In genomic region chr12:53077030-53077429, GRCh38 we compare ENCODE assay signal across 16 cellular contexts. TPM values are rescaled to one million over a fixed set of nuclear protein-coding genes. Genes with fewer than 3 reads are reported as not detected.
DNase-seq lines count a peak whose midpoint lies in the region; TF ChIP-seq lines count a peak whose summit lies in the region.
"Had no signal": no experiment of that assay in that cellular context is flagged by ENCODE, and none has a peak within 500 bp of the region (broad histone marks: within the 10 kb centered on the region; RNA-seq: fewer than 3 reads in every experiment).

No MANE protein-coding gene starts in this region.

- H3K4me1 Mint-ChIP-seq in activated CD4-positive, alpha-beta T cell treated with anti-CD3 and anti-CD28 coated beads, Interleukin-2, amount 10 ng/mL, durations not matched to agents 24 days and 14 days, result peaks cover 25% of the 10 kb centered on the region
- H3K4me1 Mint-ChIP-seq in endodermal cell (peaks cover 19% of the 10 kb centered on the region), nephron progenitor cell (peaks cover 49% of the 10 kb centered on the region)

- peaks cover 2% of the 10 kb centered on the region for H3K27me3 Mint-ChIP-seq in activated CD4-positive, alpha-beta T cell treated with anti-CD3 and anti-CD28 coated beads, Interleukin-2, amount 10 ng/mL, durations not matched to agents 24 days and 14 days
- peaks cover 24% of the 10 kb centered on the region for H3K27me3 Mint-ChIP-seq in endodermal cell (ENCODE audit: insufficient read depth)
- peaks cover 22% of the 10 kb centered on the region for H3K27me3 Mint-ChIP-seq in nephron progenitor cell (ENCODE audit: low read depth, poor library complexity)

- peak overlapping the region; percentile 67 for H3K4me3 Mint-ChIP-seq in activated CD4-positive, alpha-beta T cell treated with anti-CD3 and anti-CD28 coated beads, Interleukin-2, amount 10 ng/mL, durations not matched to agents 24 days and 14 days
- no peak overlapping the region for H3K4me3 Mint-ChIP-seq in endodermal cell
- H3K4me3 Mint-ChIP-seq in nephron progenitor cell, result no peak overlapping the region

- peak overlapping the region; percentile 32; the same call in 1 of the 2 replicates for H3K27ac ChIP-seq in RWPE1
- no peak overlapping the region for H3K27ac ChIP-seq in endodermal cell (ENCODE audit: low read depth, low read length)
- H3K27ac ChIP-seq in A673 (ENCODE audit: low read depth, low read length, poor library complexity, severe bottlenecking), result no peak overlapping the region
- H3K27ac ChIP-seq: A549, KMS-11, VCaP had no signal

- H3K4me3 ChIP-seq in endodermal cell (ENCODE audit: low read length) (no peak overlapping the region), skeletal muscle satellite cell (ENCODE audit: low read length) (no peak overlapping the region), A673 (ENCODE audit: low read depth, low read length, poor library complexity, severe bottlenecking) (no peak overlapping the region)
- H3K4me3 ChIP-seq: A549 had no signal

- POLR2A ChIA-PET in RWPE1 (lab: Yijun Ruan, JAX; ENCODE audit: low non-redundant PET) (no interaction called here), A673 (lab: Charles Lee; ENCODE audit: low non-redundant PET) (no interaction called here)

- H3K27me3 ChIP-seq in endodermal cell (ENCODE audit: control insufficient read depth, insufficient read depth, low read length, poor library complexity, severe bottlenecking), result peaks cover 15% of the 10 kb centered on the region
- H3K27me3 ChIP-seq in skeletal muscle satellite cell (ENCODE audit: control insufficient read depth, insufficient read depth, low read length), result no peaks in the 10 kb centered on the region
- no peaks in the 10 kb centered on the region for H3K27me3 ChIP-seq in A673 (replicated peaks; ENCODE audit: insufficient read depth, low read depth, low read length, poor library complexity)

- peaks cover 6% of the 10 kb centered on the region for H3K4me1 ChIP-seq in endodermal cell (ENCODE audit: control insufficient read depth, insufficient read depth, low read length)
- peaks cover 37% of the 10 kb centered on the region for H3K4me1 ChIP-seq in skeletal muscle satellite cell (ENCODE audit: control insufficient read depth, insufficient read depth, low read length)
- H3K4me1 ChIP-seq in A673 (ENCODE audit: insufficient read depth, low read length, poor library complexity, severe bottlenecking), result peaks cover 12% of the 10 kb centered on the region

- no peaks in the 10 kb centered on the region for H3K9me3 ChIP-seq in endodermal cell (ENCODE audit: control insufficient read depth, low read length)
- H3K9me3 ChIP-seq in skeletal muscle satellite cell (replicated peaks; ENCODE audit: low read length), result no peaks in the 10 kb centered on the region
- no peaks in the 10 kb centered on the region for H3K9me3 ChIP-seq in A673 (ENCODE audit: low read depth, low read length, poor library complexity, severe bottlenecking)
- H3K9me3 ChIP-seq: A549 had no signal

- peak overlapping the region; percentile 98 for H3K4me2 ChIP-seq in skeletal muscle satellite cell (ENCODE audit: low read length)
- H3K4me2 ChIP-seq: A549, KMS-11 had no signal

- H3K36me3 Mint-ChIP-seq in activated CD4-positive, alpha-beta T cell treated with anti-CD3 and anti-CD28 coated beads, Interleukin-2, amount 10 ng/mL, durations not matched to agents 24 days and 14 days (ENCODE audit: low read depth), result peaks cover 35% of the 10 kb centered on the region
- peaks cover 43% of the 10 kb centered on the region for H3K36me3 Mint-ChIP-seq in endodermal cell (ENCODE audit: low read depth)
- H3K36me3 Mint-ChIP-seq in nephron progenitor cell (ENCODE audit: low read depth), result peaks cover 27% of the 10 kb centered on the region

- no TSS peak for BruUV-seq in A673 (replicated peaks; lab: Mats Ljungman, UMichigan)

- TF ChIP-seq CTCF in RWPE1 (conservative IDR thresholded peaks at IDR 0.05; ENCODE audit: low read depth), result no peak
- no peak for TF ChIP-seq CTCF in endodermal cell (conservative IDR thresholded peaks at IDR 0.05)
- no peak for TF ChIP-seq CTCF in nephron progenitor cell (IDR thresholded peaks at IDR 0.05)
- no peak for TF ChIP-seq CTCF in A673 (conservative IDR thresholded peaks at IDR 0.05; ENCODE audit: low read depth, low read length)

- no peaks in the 10 kb centered on the region for H3K9me3 Mint-ChIP-seq in activated CD4-positive, alpha-beta T cell treated with anti-CD3 and anti-CD28 coated beads, Interleukin-2, amount 10 ng/mL, durations not matched to agents 24 days and 14 days
- H3K9me3 Mint-ChIP-seq in endodermal cell (no peaks in the 10 kb centered on the region), nephron progenitor cell (no peaks in the 10 kb centered on the region)

- no peak overlapping the region for H3K9ac ChIP-seq in endodermal cell (ENCODE audit: extremely low read depth, low read length, poor library complexity, severe bottlenecking)
- no peak overlapping the region for H3K9ac ChIP-seq in skeletal muscle satellite cell (ENCODE audit: low read depth, low read length)
- H3K9ac ChIP-seq: KMS-11 had no signal

- peaks cover 42% of the 10 kb centered on the region for H3K36me3 ChIP-seq in endodermal cell (ENCODE audit: control insufficient read depth, insufficient read depth, low read length)
- peaks cover 34% of the 10 kb centered on the region for H3K36me3 ChIP-seq in skeletal muscle satellite cell (ENCODE audit: insufficient read depth, low read length)
- H3K36me3 ChIP-seq in A673 (ENCODE audit: insufficient read depth, low read length, poor library complexity, severe bottlenecking), result peaks cover 9% of the 10 kb centered on the region

- intact Hi-C loops in activated CD4-positive, alpha-beta T cell treated with anti-CD3 and anti-CD28 coated beads, Interleukin-2, amount 10 ng/mL, durations not matched to agents 24 days and 14 days (cut with micrococcal nuclease), result no loop called here
- intact Hi-C loops in A673 (cut with micrococcal nuclease; ENCODE audit: unreplicated experiment), result no loop called here

- H3K27ac Mint-ChIP-seq in activated CD4-positive, alpha-beta T cell treated with anti-CD3 and anti-CD28 coated beads, Interleukin-2, amount 10 ng/mL, durations not matched to agents 24 days and 14 days, result no peak overlapping the region
- H3K27ac Mint-ChIP-seq in endodermal cell, result no peak overlapping the region
- H3K27ac Mint-ChIP-seq in nephron progenitor cell, result no peak overlapping the region

- no peak for DNase-seq in activated CD4-positive, alpha-beta T cell treated with anti-CD3 and anti-CD28 coated beads, Interleukin-2, amount 10 ng/mL, durations not matched to agents 24 days and 14 days
- no peak for DNase-seq in activated CD4-positive, alpha-beta T cell treated with anti-CD3 and anti-CD28 coated beads, Interleukin-2, amount 50 U/mL, for 1 hour
- no peak for DNase-seq in RWPE1 (ENCODE audit: low spot score)
- DNase-seq in endodermal cell, result peak; percentile 35
- DNase-seq in NCI-H1105 treated with DMSO at 0.1 percent for 48 hours (lab: John Stamatoyannopoulos, UW), result no peak
- DNase-seq in nephron progenitor cell, result no peak
- no peak for DNase-seq in A673 (ENCODE audit: low spot score)
- DNase-seq: NCI-H1436, NCI-H446 treated with DMSO at 0.1 percent for 48 hours, OCI-M1 had no signal

- 94 to 99% methylated on average over 8 of the region's 8 CpGs for WGBS in endodermal cell (ENCODE audit: insufficient coverage in 1 of 2, insufficient read length in 1 of 2), 2 experiments

- CTCF ChIA-PET in RWPE1 (lab: Yijun Ruan, JAX), result interaction anchor here (0.5 to 5.0 kb wide), 4 partner anchors 10 to 24 kb away, joined by 3 to 37 read pairs (median 3); no protein-coding TSS in a partner anchor
- CTCF ChIA-PET in A673 (lab: Charles Lee), result no interaction called here

RNA-seq across cellular contexts. Expression of gene SPRYD3, which starts 2.2 kb away (rescaled TPM):
- 35.6 TPM in 2 replicates for total RNA-seq in activated CD4-positive, alpha-beta T cell treated with anti-CD3 and anti-CD28 coated beads, Interleukin-2, amount 10 ng/mL, durations not matched to agents 24 days and 14 days
- 10 to 100 TPM; 13.0 to 18.4 TPM for total RNA-seq in endodermal cell
- 6.8 TPM for polyA plus RNA-seq in endodermal cell (2013, experiment 1 of 2)
- 7.2 TPM for polyA plus RNA-seq in endodermal cell (2013, experiment 2 of 2)
- total RNA-seq in skeletal muscle satellite cell (2012; rRNA removed), result 23.4 and 29.4 TPM in 2 replicates
- total RNA-seq in A673 (2021), result 17.0 and 19.3 TPM in 2 replicates

RNA-seq across cellular contexts. Expression of gene IGFBP6, which starts 20.4 kb away (rescaled TPM):
- not detected in 2 replicates for total RNA-seq in activated CD4-positive, alpha-beta T cell treated with anti-CD3 and anti-CD28 coated beads, Interleukin-2, amount 10 ng/mL, durations not matched to agents 24 days and 14 days
- total RNA-seq in endodermal cell (10 to 100 TPM; 21.7 to 48.4 TPM), A673 (2021) (6.6 and 7.3 TPM in 2 replicates)
- 13.5 TPM for polyA plus RNA-seq in endodermal cell (2013, experiment 1 of 2)
- 23.1 TPM for polyA plus RNA-seq in endodermal cell (2013, experiment 2 of 2)
- total RNA-seq in skeletal muscle satellite cell (2012; rRNA removed), result 603 and 918 TPM in 2 replicates

RNA-seq across cellular contexts. Expression of gene SOAT2, which starts 26.3 kb away (rescaled TPM):
- not detected in 2 replicates for total RNA-seq in activated CD4-positive, alpha-beta T cell treated with anti-CD3 and anti-CD28 coated beads, Interleukin-2, amount 10 ng/mL, durations not matched to agents 24 days and 14 days
- total RNA-seq in endodermal cell, result under 1 TPM; 0.46 to 0.71 TPM
- polyA plus RNA-seq in endodermal cell (2013, experiment 1 of 2), result 0.28 TPM
- polyA plus RNA-seq in endodermal cell (2013, experiment 2 of 2), result 0.21 TPM
- total RNA-seq in skeletal muscle satellite cell (2012; rRNA removed), result 0.44 TPM in 1 of 2 replicates, not detected in the other
- not detected in 2 replicates for total RNA-seq in A673 (2021)
- total RNA-seq: myocyte, temporal lobe had no signal

RNA-seq across cellular contexts. Expression of gene TNS2, which starts 27.2 kb away (rescaled TPM):
- 1.8 and 2.3 TPM in 2 replicates for total RNA-seq in activated CD4-positive, alpha-beta T cell treated with anti-CD3 and anti-CD28 coated beads, Interleukin-2, amount 10 ng/mL, durations not matched to agents 24 days and 14 days
- total RNA-seq in endodermal cell (10 to 100 TPM; 10.2 to 12.6 TPM), A673 (2021) (3.4 and 6.1 TPM in 2 replicates)
- polyA plus RNA-seq in endodermal cell (2013, experiment 1 of 2), result 9.5 TPM
- 9.6 TPM for polyA plus RNA-seq in endodermal cell (2013, experiment 2 of 2)
- total RNA-seq in skeletal muscle satellite cell (2012; rRNA removed), result 67.9 and 70.8 TPM in 2 replicates
